Comparison of ENCODE assay signal across 1 cellular context in genomic region chr16:8957509-8958157, GRCh38.
TF ChIP-seq lines count a peak whose summit lies in the region.

No MANE protein-coding gene starts in this region.

TF ChIP-seq in IMR-90, 13 proteins besides CTCF, POLR2A, EP300 and RAD21:
- no peak for TF ChIP-seq ELK1 (IDR thresholded peaks at IDR 0.05; ENCODE audit: borderline replicate concordance, low read depth, low read length)
- no peak for TF ChIP-seq MAZ (IDR thresholded peaks at IDR 0.05; ENCODE audit: borderline replicate concordance, low read depth, low read length)
- no peak for TF ChIP-seq CEBPB (IDR thresholded peaks at IDR 0.05; ENCODE audit: low read depth, low read length)
- no peak for TF ChIP-seq RCOR1 (IDR thresholded peaks at IDR 0.05; ENCODE audit: insufficient replicate concordance, low read length)
- no peak for TF ChIP-seq USF2 (IDR thresholded peaks at IDR 0.05; ENCODE audit: low read depth, low read length)
